Comparison of ENCODE assay signal across 8 cellular contexts in genomic region chr20:32811886-32812285, GRCh38. TPM values are rescaled to one million over a fixed set of nuclear protein-coding genes. Genes with fewer than 3 reads are reported as not detected.
"Had no signal": no experiment of that assay in that cellular context is flagged by ENCODE, and none has a peak within 500 bp of the region (broad histone marks: within the 10 kb centered on the region; RNA-seq: fewer than 3 reads in every experiment).

No MANE protein-coding gene starts in this region.

- FAIRE-seq: H54, HTR-8/SVneo, K562 had no signal

- DNase-seq: GOT3, H9, HCEC 1CT, IMR-90, KG1 had no signal

- H3K4me3 ChIP-seq: K562 had no signal

- ATAC-seq: K562 had no signal

- H3K4me3 Mint-ChIP-seq: H9 had no signal

RNA-seq across cellular contexts. Expression of gene EFCAB8, which starts 46.8 kb away (rescaled TPM):
- total RNA-seq: IMR-90 had no signal
- polyA plus RNA-seq: IMR-90 had no signal
